ENCODE assay signal across 7 cellular contexts in the genomic region with DNA sequence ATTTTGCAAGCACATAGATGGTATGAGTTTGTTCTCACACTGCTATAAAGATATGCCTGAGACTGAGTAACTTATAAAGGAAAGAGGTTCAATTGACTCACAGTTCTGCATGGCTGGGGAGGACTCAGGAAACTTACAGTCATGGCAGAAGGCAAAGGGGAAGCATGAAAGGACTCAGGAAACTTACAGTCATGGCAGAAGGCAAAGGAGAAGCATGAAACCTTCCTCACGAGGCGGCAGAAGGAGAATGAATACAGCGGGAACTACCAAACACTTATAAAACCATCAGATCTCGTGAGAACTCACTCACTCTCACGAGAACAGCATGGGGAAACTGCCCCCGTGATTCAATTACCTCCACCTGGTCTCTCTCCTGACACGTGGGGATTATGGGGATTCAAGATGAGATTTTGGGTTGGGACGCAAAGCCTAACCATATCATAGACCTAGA.
DNase-seq lines count a peak whose midpoint lies in the region; ATAC-seq, FAIRE-seq and TF ChIP-seq lines count a peak whose summit lies in the region.
"Not testable (repeated sequence)": the region's sequence is repeated elsewhere in the genome, so short reads cannot be mapped to it uniquely, and the experiment has no call there.

No MANE protein-coding gene starts in this region.

- not testable (repeated sequence) for H3K36me3 ChIP-seq in Karpas-422 (ENCODE audit: insufficient read depth, low read length); OCI-LY7 (ENCODE audit: insufficient read depth, low read length); K562 (ENCODE audit: control insufficient read depth, insufficient read depth, low read length); naive thymus-derived CD4-positive, alpha-beta T cell (ENCODE audit: control insufficient read depth in 2 of 3, insufficient read depth in 3 of 3, low read length in 3 of 3)

- not testable (repeated sequence) for TF ChIP-seq POLR2A in K562 (conservative IDR thresholded peaks at IDR 0.05)

- CTCF ChIA-PET in OCI-LY7 (lab: Charles Lee; ENCODE audit: unreplicated experiment), result interaction anchor here (0.5 kb wide), 1 partner anchor 607 kb away, joined by 3 read pairs; no protein-coding TSS in a partner anchor
- CTCF ChIA-PET in K562 (lab: Yijun Ruan, JAX; ENCODE audit: low intra/inter-chr PET ratio), result not testable (repeated sequence)
- CTCF ChIA-PET in naive thymus-derived CD4-positive, alpha-beta T cell (lab: Charles Lee), result interaction anchor here (0.8 kb wide), 1 partner anchor 964 kb away, joined by 3 read pairs; no protein-coding TSS in a partner anchor

- peak overlapping the region; percentile 68 to 92 (median 89) for H3K27ac Mint-ChIP-seq in CD14-positive monocyte
- H3K27ac Mint-ChIP-seq in naive thymus-derived CD4-positive, alpha-beta T cell, result peak overlapping the region in 1 of 9 donors; percentile 56

- 6% methylated on average over 8 of the region's 8 CpGs for WGBS in K562 (ENCODE audit: insufficient coverage, low coverage, missing lambda C conversion rate)

- not testable (repeated sequence) for H4K20me1 ChIP-seq in Karpas-422 (ENCODE audit: insufficient read depth, low read depth, low read length); OCI-LY7 (ENCODE audit: insufficient read depth, low read length); K562 (replicated peaks; ENCODE audit: control insufficient read depth, insufficient read depth, low read length)

- not testable (repeated sequence) for TF ChIP-seq CTCF in CD14-positive monocyte (IDR thresholded peaks at IDR 0.05); OCI-LY7 (conservative IDR thresholded peaks at IDR 0.05; ENCODE audit: low read length); K562 (IDR thresholded peaks at IDR 0.05 in 2 of 3, conservative IDR thresholded peaks at IDR 0.05 in 1 of 3; ENCODE audit: insufficient read depth in 2 of 3, low read depth in 1 of 3, low read length in 3 of 3)

- H3K4me3 Mint-ChIP-seq in CD14-positive monocyte, result peak overlapping the region in 1 of 2 donors; percentile 5
- H3K4me3 Mint-ChIP-seq in naive thymus-derived CD4-positive, alpha-beta T cell, result not testable (repeated sequence)

- in situ Hi-C loops in K562 (cut with MboI), result not testable (repeated sequence)

- not testable (repeated sequence) for H3K27me3 Mint-ChIP-seq in CD14-positive monocyte (ENCODE audit: low read depth in 3 of 3); naive thymus-derived CD4-positive, alpha-beta T cell

- H3K9ac ChIP-seq in Karpas-422 (ENCODE audit: low read length); K562 (ENCODE audit: insufficient read depth in 1 of 2, low read depth in 2 of 2, low read length in 2 of 2): not testable (repeated sequence)

- H3K9me3 Mint-ChIP-seq in CD14-positive monocyte, result peaks cover 11 to 20% (median 14%) of the 10 kb centered on the region in 7 donors
- not testable (repeated sequence) for H3K9me3 Mint-ChIP-seq in naive thymus-derived CD4-positive, alpha-beta T cell

- ATAC-seq in K562 (peak; percentile 38; the same call in 2 of the 3 replicates), left ventricle myocardium superior (peak; percentile 17)
- peak; percentile 85 for ATAC-seq in naive thymus-derived CD4-positive, alpha-beta T cell

- peaks cover 11 to 18% of the 10 kb centered on the region in 2 donors for H3K36me3 Mint-ChIP-seq in CD14-positive monocyte
- H3K36me3 Mint-ChIP-seq in naive thymus-derived CD4-positive, alpha-beta T cell, result not testable (repeated sequence)

- not testable (repeated sequence) for BruUV-seq in OCI-LY7 (replicated peaks; lab: Mats Ljungman, UMichigan); K562 (replicated peaks; lab: Mats Ljungman, UMichigan)

- not testable (repeated sequence) for H3K9me2 ChIP-seq in Karpas-422 (replicated peaks; ENCODE audit: insufficient read depth, low read length); OCI-LY7 (ENCODE audit: insufficient read depth, low read length)

- H3K4me3 ChIP-seq in Karpas-422 (ENCODE audit: low read length); OCI-LY7 (ENCODE audit: low read depth, low read length, poor library complexity, severe bottlenecking); K562; naive thymus-derived CD4-positive, alpha-beta T cell (ENCODE audit: low read length): not testable (repeated sequence)

- not testable (repeated sequence) for TF ChIP-seq EP300 in K562 (IDR thresholded peaks at IDR 0.05; ENCODE audit: low read length)

- not testable (repeated sequence) for H3K4me1 ChIP-seq in Karpas-422 (ENCODE audit: low read length); OCI-LY7 (ENCODE audit: insufficient read depth, low read length, poor library complexity, severe bottlenecking); K562 (replicated peaks in 1 of 2; ENCODE audit: control insufficient read depth in 2 of 2, insufficient read depth in 2 of 2, low read length in 2 of 2); naive thymus-derived CD4-positive, alpha-beta T cell (ENCODE audit: control insufficient read depth in 2 of 2, insufficient read depth in 2 of 2, low read length in 2 of 2)

- H3K27me3 ChIP-seq in Karpas-422 (ENCODE audit: low read length); naive thymus-derived CD4-positive, alpha-beta T cell (ENCODE audit: control insufficient read depth in 2 of 2, insufficient read depth in 2 of 2, low read length in 2 of 2): not testable (repeated sequence)
- peaks cover 0 to 20% of the 10 kb centered on the region in 2 experiments; a peak in 3 of 5 replicates for H3K27me3 ChIP-seq in K562 (ENCODE audit: control insufficient read depth in 2 of 2, insufficient read depth in 2 of 2, low read length in 2 of 2)

- not testable (repeated sequence) for H3K27ac ChIP-seq in Karpas-422 (ENCODE audit: low read length); OCI-LY7 (ENCODE audit: low read depth, low read length, poor library complexity, severe bottlenecking); K562 (ENCODE audit: extremely low read depth, low read depth, low read length); naive thymus-derived CD4-positive, alpha-beta T cell (ENCODE audit: low read depth, low read length)

- intact Hi-C loops in CD14-positive monocyte (cut with micrococcal nuclease), result loop anchor here (5.0 kb wide), 5 partner anchors 37 to 102 kb away; a partner anchor contains a TSS
- intact Hi-C loops in OCI-LY7 (cut with micrococcal nuclease; ENCODE audit: unreplicated experiment); K562 (cut with micrococcal nuclease); left ventricle myocardium superior (cut with micrococcal nuclease); naive thymus-derived CD4-positive, alpha-beta T cell (cut with micrococcal nuclease): not testable (repeated sequence)

- H3K79me2 ChIP-seq in Karpas-422 (ENCODE audit: low read length); OCI-LY7 (ENCODE audit: insufficient read depth, low read depth, low read length); K562 (ENCODE audit: control insufficient read depth, insufficient read depth, low read length): not testable (repeated sequence)

- H3K9me1 ChIP-seq in K562 (ENCODE audit: control insufficient read depth, insufficient read depth, low read length), result not testable (repeated sequence)

- FAIRE-seq in K562 (lab: Jason Lieb, UNC), result not testable (repeated sequence)

- peaks cover 36% of the 10 kb centered on the region for H3K4me1 Mint-ChIP-seq in CD14-positive monocyte
- H3K4me1 Mint-ChIP-seq in naive thymus-derived CD4-positive, alpha-beta T cell, result not testable (repeated sequence)

- POLR2A ChIA-PET in OCI-LY7 (lab: Charles Lee), result interaction anchor here (0.6 kb wide), 1 partner anchor 523 kb away, joined by 8 read pairs; no protein-coding TSS in a partner anchor
- POLR2A ChIA-PET in K562 (lab: Yijun Ruan, JAX), result interaction anchor here (1.7 kb wide), 1 partner anchor 20 kb away, joined by 5 read pairs; no protein-coding TSS in a partner anchor
- POLR2A ChIA-PET in naive thymus-derived CD4-positive, alpha-beta T cell (lab: Charles Lee), result not testable (repeated sequence)

- DNase-seq in CD14-positive monocyte (ENCODE audit: low spot score) (peak; percentile 85), NCI-H2171 treated with DMSO at 0.1 percent for 48 hours (lab: John Stamatoyannopoulos, UW) (peak; percentile 38), OCI-LY7 (ENCODE audit: low spot score) (peak; percentile 3)
- DNase-seq in Karpas-422; K562 (ENCODE audit: extremely low read depth in 1 of 4, low spot score in 3 of 4); left ventricle myocardium superior; naive thymus-derived CD4-positive, alpha-beta T cell: not testable (repeated sequence)

- H2AFZ ChIP-seq in Karpas-422 (ENCODE audit: low read length), result not testable (repeated sequence)
- H2AFZ ChIP-seq in OCI-LY7 (ENCODE audit: low read length) (peak overlapping the region; percentile 64; the same call in 1 of the 2 replicates), K562 (ENCODE audit: low read depth, low read length) (peak overlapping the region; percentile 70)

- not testable (repeated sequence) for H3K9me3 ChIP-seq in Karpas-422 (ENCODE audit: low read length); OCI-LY7 (ENCODE audit: low read length); K562 (replicated peaks; ENCODE audit: control insufficient read depth, insufficient read depth, low read depth, low read length); naive thymus-derived CD4-positive, alpha-beta T cell (ENCODE audit: control insufficient read depth in 2 of 3, low read length in 3 of 3)

- H3K4me2 ChIP-seq in Karpas-422 (ENCODE audit: low read depth, low read length, poor library complexity, severe bottlenecking), result peak overlapping the region; percentile 17
- 0 out of 2 replicates have a peak overlapping the region, but pooled peaks have one; percentile 14 for H3K4me2 ChIP-seq in OCI-LY7 (ENCODE audit: low read length)
- not testable (repeated sequence) for H3K4me2 ChIP-seq in K562 (ENCODE audit: insufficient read depth, low read length)

- TF ChIP-seq RAD21 in K562 (CRISPR knock-in tag; conservative IDR thresholded peaks at IDR 0.05 in 1 of 2, IDR thresholded peaks at IDR 0.05 in 1 of 2), result not testable (repeated sequence)

Comparison
In these comparisons a context has a peak if more than half of its experiments do, and no peak if none do; other contexts are left out.
1. ATAC-seq: peak in every context shown above with its lines; median percentile 85 in naive thymus-derived CD4-positive, alpha-beta T cell; 38 in K562; 17 in left ventricle myocardium superior.